9 cellular contexts compared by ENCODE assay signal in genomic region chr17:7887482-7888183, GRCh38. TPM values are rescaled to one million over a fixed set of nuclear protein-coding genes. Genes with fewer than 3 reads are reported as not detected.
A peak's percentile ranks its signal among the peaks of the same experiment; 100 is the strongest.
DNase-seq lines count a peak whose midpoint lies in the region; ATAC-seq and TF ChIP-seq lines count a peak whose summit lies in the region.
"Had no signal": no experiment of that assay in that cellular context is flagged by ENCODE, and none has a peak within 500 bp of the region (broad histone marks: within the 10 kb centered on the region; RNA-seq: fewer than 3 reads in every experiment).

No MANE protein-coding gene starts in this region.

- no peaks in the 10 kb centered on the region for H3K27me3 ChIP-seq in CD8-positive, alpha-beta memory T cell (ENCODE audit: insufficient read depth, low read length, poor library complexity, severe bottlenecking)
- H3K27me3 ChIP-seq in GM23338 (ENCODE audit: insufficient read depth) (peaks cover 52% of the 10 kb centered on the region), heart right ventricle (no peaks in the 10 kb centered on the region)

- peaks cover 42% of the 10 kb centered on the region for H3K4me1 ChIP-seq in CD8-positive, alpha-beta memory T cell (ENCODE audit: insufficient read depth, low read length)
- H3K4me1 ChIP-seq in GM23338 (ENCODE audit: insufficient read depth) (peaks cover 44% of the 10 kb centered on the region), heart right ventricle (peaks cover 19 to 68% (median 50%) of the 10 kb centered on the region in 9 donors)

- peak overlapping the region; percentile 79 for H3K27ac ChIP-seq in CD8-positive, alpha-beta memory T cell (ENCODE audit: low read depth, low read length)
- H3K27ac ChIP-seq in GM23338 (ENCODE audit: low read depth) (no peak overlapping the region), adipose tissue (ENCODE audit: low read depth, low read length) (peak overlapping the region; percentile 21), heart right ventricle (peak overlapping the region; percentile 72 to 98 (median 92))

- H3K36me3 Mint-ChIP-seq in CD8-positive, alpha-beta memory T cell: peaks cover 0 to 37% (median 8%) of the 10 kb centered on the region in 3 donors
- no peaks in the 10 kb centered on the region; the same call in 2 of the 3 replicates for H3K36me3 Mint-ChIP-seq in GM23338 (ENCODE audit: low read depth)
- H3K36me3 Mint-ChIP-seq in type B pancreatic cell: peaks cover 9% of the 10 kb centered on the region

- peaks cover 0 to 3% of the 10 kb centered on the region in 2 donors for H3K27me3 Mint-ChIP-seq in CD8-positive, alpha-beta memory T cell
- H3K27me3 Mint-ChIP-seq in GM23338 (ENCODE audit: insufficient read depth, low read depth, poor library complexity): peaks cover 9% of the 10 kb centered on the region
- no peaks in the 10 kb centered on the region for H3K27me3 Mint-ChIP-seq in type B pancreatic cell
- H3K27me3 Mint-ChIP-seq: activated naive CD8-positive, alpha-beta T cell had no signal

- H3K27ac Mint-ChIP-seq in CD8-positive, alpha-beta memory T cell: no peak overlapping the region
- H3K27ac Mint-ChIP-seq in GM23338: no peak overlapping the region
- H3K27ac Mint-ChIP-seq in type B pancreatic cell: no peak overlapping the region
- H3K27ac Mint-ChIP-seq: activated naive CD8-positive, alpha-beta T cell had no signal

- CTCF ChIA-PET in CD8-positive, alpha-beta memory T cell (lab: Charles Lee): no interaction called here

- peak overlapping the region; percentile 85 for H3K4me3 ChIP-seq in CD8-positive, alpha-beta memory T cell (ENCODE audit: low read length)
- H3K4me3 ChIP-seq in GM23338: peak overlapping the region; percentile 65
- peak overlapping the region; percentile 23 to 96 (median 78) for H3K4me3 ChIP-seq in heart right ventricle

- peak overlapping the region; percentile 88 for H3K4me2 ChIP-seq in GM23338

- peaks cover 15 to 24% (median 18%) of the 10 kb centered on the region in 3 donors for H3K4me1 Mint-ChIP-seq in CD8-positive, alpha-beta memory T cell
- peaks cover 3% of the 10 kb centered on the region; the same call in 2 of the 3 replicates for H3K4me1 Mint-ChIP-seq in GM23338
- H3K4me1 Mint-ChIP-seq in type B pancreatic cell (ENCODE audit: unreplicated experiment): no peaks in the 10 kb centered on the region

- TF ChIP-seq CTCF in GM23338 (conservative IDR thresholded peaks at IDR 0.05; ENCODE audit: low read depth in 2 of 2) (no peak), heart right ventricle (IDR thresholded peaks at IDR 0.05) (peak in 1 of 9 donors; percentile 14), type B pancreatic cell (conservative IDR thresholded peaks at IDR 0.05) (no peak)

- peaks cover 30% of the 10 kb centered on the region for H3K36me3 ChIP-seq in CD8-positive, alpha-beta memory T cell (ENCODE audit: insufficient read depth, low read length)
- H3K36me3 ChIP-seq in GM23338 (ENCODE audit: insufficient read depth): 0 out of 2 replicates have a peak, but pooled peaks cover 3% of the 10 kb centered on the region
- H3K36me3 ChIP-seq in heart right ventricle: peaks cover 0 to 31% (median 0%) of the 10 kb centered on the region in 9 donors

- H3K9me2 ChIP-seq in GM23338 (ENCODE audit: insufficient read depth): no peaks in the 10 kb centered on the region

- peak; percentile 75 to 96 (median 89) for DNase-seq in CD8-positive, alpha-beta memory T cell
- peak; percentile 90 for DNase-seq in GM23338 (ENCODE audit: low spot score)
- peak; percentile 81 for DNase-seq in NCI-H128 (lab: John Stamatoyannopoulos, UW; ENCODE audit: unreplicated experiment)
- peak; percentile 80 for DNase-seq in SW480 (ENCODE audit: low spot score)
- DNase-seq in heart right ventricle: peak; percentile 91 to 94
- DNase-seq in posterior cingulate gyrus: peak; percentile 75 to 99 (median 90)
- DNase-seq in type B pancreatic cell (ENCODE audit: extremely low spot score, unreplicated experiment): peak; percentile 92

- ATAC-seq in GM23338 (peak; percentile 86), heart right ventricle (peak; percentile 85 to 93 (median 88))

- 0 to 2% (median 1%) methylated on average over 24 to 35 of the region's 35 CpGs for WGBS in adipose tissue, 3 donors
- 0 to 3% methylated on average over 34 to 35 of the region's 35 CpGs for WGBS in heart right ventricle, 2 donors

- peaks cover 8% of the 10 kb centered on the region for H3F3A ChIP-seq in GM23338 (replicated peaks; ENCODE audit: low read depth)

- POLR2A ChIA-PET in CD8-positive, alpha-beta memory T cell (lab: Charles Lee): no interaction called here

- H2AFZ ChIP-seq in GM23338: peak overlapping the region; percentile 99

- intact Hi-C loops in heart right ventricle (cut with DNase I): loop anchor here in 3 of 10 donors (2.0 to 5.0 kb wide), 6 partner anchors 25 to 65 kb away; partner anchors contain the start of genes NAA38 (in 2 of the 3), CNTROB (in 1 of the 3), KDM6B (in 1 of the 3) and TRAPPC1 (in 1 of the 3)
- intact Hi-C loops in posterior cingulate gyrus (cut with DNase I): no loop called here

- no peaks in the 10 kb centered on the region for H3K9me3 ChIP-seq in CD8-positive, alpha-beta memory T cell (ENCODE audit: low read length)
- no peaks in the 10 kb centered on the region for H3K9me3 ChIP-seq in heart right ventricle

- peaks cover 0 to 2% (median 0%) of the 10 kb centered on the region in 5 donors for H3K9me3 Mint-ChIP-seq in CD8-positive, alpha-beta memory T cell
- H3K9me3 Mint-ChIP-seq in GM23338 (no peaks in the 10 kb centered on the region; the same call in 2 of the 3 replicates), type B pancreatic cell (no peaks in the 10 kb centered on the region)

- no peak overlapping the region for H3K4me3 Mint-ChIP-seq in CD8-positive, alpha-beta memory T cell
- H3K4me3 Mint-ChIP-seq in GM23338: no peak overlapping the region
- H3K4me3 Mint-ChIP-seq in type B pancreatic cell: no peak overlapping the region
- H3K4me3 Mint-ChIP-seq: activated naive CD8-positive, alpha-beta T cell had no signal

- no peaks in the 10 kb centered on the region for H4K20me1 ChIP-seq in GM23338 (replicated peaks; ENCODE audit: insufficient read depth)

- H3K79me2 ChIP-seq in GM23338 (replicated peaks; ENCODE audit: insufficient read depth): no peaks in the 10 kb centered on the region

TF ChIP-seq in GM23338, 12 proteins besides CTCF, POLR2A, EP300 and RAD21:
- TF ChIP-seq, protein P1, sequence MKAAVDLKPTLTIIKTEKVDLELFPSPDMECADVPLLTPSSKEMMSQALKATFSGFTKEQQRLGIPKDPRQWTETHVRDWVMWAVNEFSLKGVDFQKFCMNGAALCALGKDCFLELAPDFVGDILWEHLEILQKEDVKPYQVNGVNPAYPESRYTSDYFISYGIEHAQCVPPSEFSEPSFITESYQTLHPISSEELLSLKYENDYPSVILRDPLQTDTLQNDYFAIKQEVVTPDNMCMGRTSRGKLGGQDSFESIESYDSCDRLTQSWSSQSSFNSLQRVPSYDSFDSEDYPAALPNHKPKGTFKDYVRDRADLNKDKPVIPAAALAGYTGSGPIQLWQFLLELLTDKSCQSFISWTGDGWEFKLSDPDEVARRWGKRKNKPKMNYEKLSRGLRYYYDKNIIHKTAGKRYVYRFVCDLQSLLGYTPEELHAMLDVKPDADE (IDR thresholded peaks at IDR 0.05): no peak
- TF ChIP-seq POLR2AphosphoS5 (IDR thresholded peaks at IDR 0.05; ENCODE audit: low read depth): peak; percentile 66

RNA-seq across cellular contexts. Expression of gene CHD3, which starts 1.0 kb away (rescaled TPM):
- total RNA-seq in CD8-positive, alpha-beta memory T cell: 100 to 1,000 TPM; 116 to 123 TPM
- polyA plus RNA-seq in CD8-positive, alpha-beta memory T cell: 20.1 TPM
- total RNA-seq in GM23338 (2014; rRNA removed; shearing (Covaris generic)): 9.7 and 12.3 TPM in 2 replicates
- polyA plus RNA-seq in GM23338 (2016; fragmentation: Nextera tagmentation; extraction: Ambion mirVana) (2.9 and 3.0 TPM in 2 replicates), adipose tissue (100 to 1,000 TPM in 1 of 3 donors, 10 to 100 TPM in 2; 38.4 to 169 (median 39.4) TPM), heart right ventricle (10 to 100 TPM; 13.7 to 29.0 TPM)
- total RNA-seq in heart right ventricle (10 to 100 TPM in 5 of 10 donors, 1 to 10 TPM in 5; 8.2 to 22.0 (median 10.4) TPM), type B pancreatic cell (ENCODE audit: low replicate concordance) (170 and 172 TPM in 2 replicates)

RNA-seq across cellular contexts. Expression of gene RNF227, which starts 28.5 kb away (rescaled TPM):
- 1 to 10 TPM; 4.4 to 4.8 TPM for total RNA-seq in CD8-positive, alpha-beta memory T cell
- polyA plus RNA-seq in CD8-positive, alpha-beta memory T cell: 3.3 TPM
- total RNA-seq in GM23338 (2014; rRNA removed; shearing (Covaris generic)): 0.66 and 1.4 TPM in 2 replicates
- polyA plus RNA-seq in GM23338 (2016; fragmentation: Nextera tagmentation; extraction: Ambion mirVana) (0.35 and 0.42 TPM in 2 replicates), adipose tissue (1 to 10 TPM; 1.9 to 2.2 (median 2.0) TPM), heart right ventricle (1 to 10 TPM; 1.5 to 1.9 TPM)
- total RNA-seq in heart right ventricle (1 to 10 TPM in 2 of 10 donors, under 1 TPM in 8; 0.15 to 1.6 (median 0.90) TPM), type B pancreatic cell (ENCODE audit: low replicate concordance) (3.3 and 3.8 TPM in 2 replicates)

RNA-seq across cellular contexts. Expression of gene CYB5D1, which starts 29.8 kb away (rescaled TPM):
- total RNA-seq in CD8-positive, alpha-beta memory T cell: 10 to 100 TPM; 16.4 to 17.6 TPM
- 3.1 TPM for polyA plus RNA-seq in CD8-positive, alpha-beta memory T cell
- total RNA-seq in GM23338 (2014; rRNA removed; shearing (Covaris generic)): 5.6 and 8.4 TPM in 2 replicates
- polyA plus RNA-seq in GM23338 (2016; fragmentation: Nextera tagmentation; extraction: Ambion mirVana) (2.7 and 3.5 TPM in 2 replicates), adipose tissue (10 to 100 TPM in 2 of 3 donors, 1 to 10 TPM in 1; 8.9 to 15.4 (median 11.2) TPM), heart right ventricle (10 to 100 TPM; 10.0 to 11.6 TPM)
- total RNA-seq in heart right ventricle (10 to 100 TPM; 12.7 to 20.1 (median 16.0) TPM), type B pancreatic cell (ENCODE audit: low replicate concordance) (16.6 and 17.9 TPM in 2 replicates)

RNA-seq across cellular contexts. Expression of gene NAA38, which starts 30.3 kb away (rescaled TPM):
- total RNA-seq in CD8-positive, alpha-beta memory T cell: 10 to 100 TPM; 58.2 to 65.0 TPM
- 162 TPM for polyA plus RNA-seq in CD8-positive, alpha-beta memory T cell
- total RNA-seq in GM23338 (2014; rRNA removed; shearing (Covaris generic)): 17.1 and 24.0 TPM in 2 replicates
- polyA plus RNA-seq in GM23338 (2016; fragmentation: Nextera tagmentation; extraction: Ambion mirVana): 74.8 and 78.5 TPM in 2 replicates
- polyA plus RNA-seq in adipose tissue: 100 to 1,000 TPM in 2 of 3 donors, 10 to 100 TPM in 1; 69.0 to 191 (median 132) TPM
- 100 to 1,000 TPM in 1 of 10 donors, 10 to 100 TPM in 9; 59.2 to 115 (median 73.0) TPM for total RNA-seq in heart right ventricle
- 100 to 1,000 TPM; 108 to 167 TPM for polyA plus RNA-seq in heart right ventricle
- 43.6 and 64.9 TPM in 2 replicates for total RNA-seq in type B pancreatic cell (ENCODE audit: low replicate concordance)

RNA-seq across cellular contexts. Expression of gene TMEM88, which starts 32.8 kb away (rescaled TPM):
- total RNA-seq in CD8-positive, alpha-beta memory T cell: 1 to 10 TPM; 5.3 to 5.5 TPM
- polyA plus RNA-seq in CD8-positive, alpha-beta memory T cell: not detected
- 0.97 TPM in 1 of 2 replicates, not detected in the other for total RNA-seq in GM23338 (2014; rRNA removed; shearing (Covaris generic))
- polyA plus RNA-seq in GM23338 (2016; fragmentation: Nextera tagmentation; extraction: Ambion mirVana) (0.43 and 0.58 TPM in 2 replicates), adipose tissue (10 to 100 TPM; 10.4 to 85.7 (median 77.4) TPM), heart right ventricle (100 to 1,000 TPM; 121 to 298 TPM)
- total RNA-seq in heart right ventricle (10 to 100 TPM; 12.3 to 47.4 (median 19.3) TPM), type B pancreatic cell (ENCODE audit: low replicate concordance) (4.5 and 10.2 TPM in 2 replicates)
